Comparison of ENCODE assay signal across 15 cellular contexts in genomic region chr3:55607844-55608243, GRCh38.
DNase-seq lines count a peak whose midpoint lies in the region; ATAC-seq, FAIRE-seq and TF ChIP-seq lines count a peak whose summit lies in the region.
"Had no signal": no experiment of that assay in that cellular context is flagged by ENCODE, and none has a peak within 500 bp of the region (broad histone marks: within the 10 kb centered on the region; RNA-seq: fewer than 3 reads in every experiment).

No MANE protein-coding gene starts in this region.

- H3K79me2 ChIP-seq in OCI-LY7 (ENCODE audit: insufficient read depth, low read depth, low read length) = no peaks in the 10 kb centered on the region

- H3K36me3 Mint-ChIP-seq in activated T-helper 17 cell treated with anti-CD3 and anti-CD28 coated beads, Interleukin-2, amount 50 U/mL, for 72 hours (ENCODE audit: low read depth) = no peaks in the 10 kb centered on the region

- FAIRE-seq in GM18507 (lab: Jason Lieb, UNC) = peak; percentile 64
- FAIRE-seq: TTC549 had no signal

- CTCF ChIA-PET in OCI-LY7 (lab: Charles Lee; ENCODE audit: unreplicated experiment) = no interaction called here

- peak overlapping the region; percentile 21; the same call in 1 of the 2 replicates for H2AFZ ChIP-seq in OCI-LY7 (ENCODE audit: low read length)

- no TSS peak for BruUV-seq in OCI-LY7 (replicated peaks; lab: Mats Ljungman, UMichigan)

- no peak overlapping the region for H3K4me3 ChIP-seq in OCI-LY7 (ENCODE audit: low read depth, low read length, poor library complexity, severe bottlenecking)
- H3K4me3 ChIP-seq: cardiac muscle cell, tibial nerve had no signal

- H3K27ac Mint-ChIP-seq in activated T-helper 17 cell treated with anti-CD3 and anti-CD28 coated beads, Interleukin-2, amount 50 U/mL, for 72 hours = no peak overlapping the region

- no peak overlapping the region for H3K4me2 ChIP-seq in OCI-LY7 (ENCODE audit: low read length)

- ATAC-seq in GM19463 (IDR thresholded peaks at IDR 0.05; ENCODE audit: unreplicated experiment) = peak; percentile 93
- ATAC-seq in HG02981 (IDR thresholded peaks at IDR 0.05; ENCODE audit: unreplicated experiment) = peak; percentile 89
- no peak for ATAC-seq in activated T-helper 17 cell treated with anti-CD3 and anti-CD28 coated beads, Interleukin-2, amount 50 U/mL, for 72 hours (replicated peaks)
- ATAC-seq: activated T-cell treated with anti-CD3 and anti-CD28 coated beads, Interleukin-2, amount 50 U/mL, for 4 hours; left ventricle myocardium superior had no signal

- POLR2A ChIA-PET in OCI-LY7 (lab: Charles Lee) = no interaction called here

- H3K36me3 ChIP-seq in OCI-LY7 (ENCODE audit: insufficient read depth, low read length) = no peaks in the 10 kb centered on the region
- H3K36me3 ChIP-seq: BE2C, cardiac muscle cell, tibial nerve had no signal

- H3K9me3 Mint-ChIP-seq in activated T-helper 17 cell treated with anti-CD3 and anti-CD28 coated beads, Interleukin-2, amount 50 U/mL, for 72 hours = peaks cover 5% of the 10 kb centered on the region
- H3K9me3 Mint-ChIP-seq: activated T-cell treated with anti-CD3 and anti-CD28 coated beads, Interleukin-2, amount 50 U/mL, for 4 hours had no signal

- DNase-seq in GM18507 (ENCODE audit: extremely low spot score, insufficient read length, low read depth) (peak; percentile 4), OCI-LY7 (ENCODE audit: low spot score) (no peak), NCI-H187 treated with DMSO at 0.1 percent for 48 hours (lab: John Stamatoyannopoulos, UW) (no peak), NCI-H1092 (lab: John Stamatoyannopoulos, UW) (no peak), NCI-H510A treated with DMSO at 0.1 percent for 48 hours (lab: John Stamatoyannopoulos, UW) (no peak)
- DNase-seq: activated T-cell treated with anti-CD3 and anti-CD28 coated beads, Interleukin-2, amount 50 U/mL, for 4 hours; BE2C; left ventricle myocardium superior; MM.1S had no signal

- no peak overlapping the region for H3K4me3 Mint-ChIP-seq in activated T-helper 17 cell treated with anti-CD3 and anti-CD28 coated beads, Interleukin-2, amount 50 U/mL, for 72 hours
- H3K4me3 Mint-ChIP-seq: activated T-cell treated with anti-CD3 and anti-CD28 coated beads, Interleukin-2, amount 50 U/mL, for 4 hours had no signal

- no peak overlapping the region for H3K27ac ChIP-seq in OCI-LY7 (ENCODE audit: low read depth, low read length, poor library complexity, severe bottlenecking)
- H3K27ac ChIP-seq: cardiac muscle cell, tibial nerve had no signal

- no peaks in the 10 kb centered on the region for H3K4me1 Mint-ChIP-seq in activated T-helper 17 cell treated with anti-CD3 and anti-CD28 coated beads, Interleukin-2, amount 50 U/mL, for 72 hours

- no peaks in the 10 kb centered on the region for H3K9me2 ChIP-seq in OCI-LY7 (ENCODE audit: insufficient read depth, low read length)

- no peaks in the 10 kb centered on the region for H3K9me3 ChIP-seq in OCI-LY7 (ENCODE audit: low read length)
- H3K9me3 ChIP-seq: BE2C, tibial nerve had no signal

- peaks cover 7% of the 10 kb centered on the region for H3K27me3 Mint-ChIP-seq in activated T-helper 17 cell treated with anti-CD3 and anti-CD28 coated beads, Interleukin-2, amount 50 U/mL, for 72 hours

- no peak for TF ChIP-seq CTCF in OCI-LY7 (conservative IDR thresholded peaks at IDR 0.05; ENCODE audit: low read length)

- H3K4me1 ChIP-seq in OCI-LY7 (ENCODE audit: insufficient read depth, low read length, poor library complexity, severe bottlenecking) = peaks cover 22% of the 10 kb centered on the region
- H3K4me1 ChIP-seq: BE2C, tibial nerve had no signal

- H4K20me1 ChIP-seq in OCI-LY7 (ENCODE audit: insufficient read depth, low read length) = no peaks in the 10 kb centered on the region

- intact Hi-C loops in OCI-LY7 (cut with micrococcal nuclease; ENCODE audit: unreplicated experiment) = no loop called here
